16 cellular contexts compared by ENCODE assay signal in the genomic region with DNA sequence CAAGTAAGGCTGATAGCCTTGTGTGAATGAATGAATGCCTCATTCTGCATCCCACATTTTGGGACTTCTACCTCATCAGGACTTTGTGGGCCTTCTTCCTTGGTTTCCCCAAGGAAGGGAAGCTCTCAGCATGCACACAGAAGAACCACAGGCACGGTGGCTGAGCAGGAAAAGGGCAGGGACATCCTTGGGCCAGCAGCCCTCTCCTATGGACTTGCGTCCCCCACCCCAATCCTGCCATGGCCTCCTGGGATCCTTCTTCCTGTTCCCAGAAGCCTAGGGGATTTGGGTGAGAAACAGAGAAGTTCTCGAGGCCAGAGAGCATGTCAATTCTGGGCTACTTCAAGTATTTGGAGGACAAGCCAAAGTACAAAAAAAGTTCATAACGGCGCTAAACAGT.
"Had no signal": no experiment of that assay in that cellular context is flagged by ENCODE, and none has a peak within 500 bp of the region (broad histone marks: within the 10 kb centered on the region; RNA-seq: fewer than 3 reads in every experiment).

No MANE protein-coding gene starts in this region.

- H3K4me1 ChIP-seq: SJCRH30 had no signal

- H3K27me3 ChIP-seq: heart left ventricle, SJCRH30 had no signal

- DNase-seq: activated T-cell treated with anti-CD3 and anti-CD28 coated beads for 4 hours; effector CD4-positive, alpha-beta T cell; left ventricle myocardium superior; SJCRH30; stimulated activated CD4-positive, alpha-beta T cell treated with anti-CD3 and anti-CD28 coated beads, Interleukin-1b, Interleukin-23, amount 100 ng/mL, for 48 hours; stimulated activated naive CD4-positive, alpha-beta T cell treated with Interleukin-2 at 50 U/mL for 16 hours; SW 1271; T-helper 9 cell had no signal

- H3K4me3 ChIP-seq: heart left ventricle, SJCRH30, thoracic aorta had no signal

- FAIRE-seq: astrocyte, colon, frontal cortex, keratinocyte had no signal

- H3K27ac ChIP-seq: SJCRH30, thoracic aorta, VCaP had no signal

- ATAC-seq: heart left ventricle, left ventricle myocardium superior, right cardiac atrium had no signal

- H3K36me3 ChIP-seq: SJCRH30 had no signal

- H3K9me3 ChIP-seq: SJCRH30, thoracic aorta had no signal
